In the genomic region with DNA sequence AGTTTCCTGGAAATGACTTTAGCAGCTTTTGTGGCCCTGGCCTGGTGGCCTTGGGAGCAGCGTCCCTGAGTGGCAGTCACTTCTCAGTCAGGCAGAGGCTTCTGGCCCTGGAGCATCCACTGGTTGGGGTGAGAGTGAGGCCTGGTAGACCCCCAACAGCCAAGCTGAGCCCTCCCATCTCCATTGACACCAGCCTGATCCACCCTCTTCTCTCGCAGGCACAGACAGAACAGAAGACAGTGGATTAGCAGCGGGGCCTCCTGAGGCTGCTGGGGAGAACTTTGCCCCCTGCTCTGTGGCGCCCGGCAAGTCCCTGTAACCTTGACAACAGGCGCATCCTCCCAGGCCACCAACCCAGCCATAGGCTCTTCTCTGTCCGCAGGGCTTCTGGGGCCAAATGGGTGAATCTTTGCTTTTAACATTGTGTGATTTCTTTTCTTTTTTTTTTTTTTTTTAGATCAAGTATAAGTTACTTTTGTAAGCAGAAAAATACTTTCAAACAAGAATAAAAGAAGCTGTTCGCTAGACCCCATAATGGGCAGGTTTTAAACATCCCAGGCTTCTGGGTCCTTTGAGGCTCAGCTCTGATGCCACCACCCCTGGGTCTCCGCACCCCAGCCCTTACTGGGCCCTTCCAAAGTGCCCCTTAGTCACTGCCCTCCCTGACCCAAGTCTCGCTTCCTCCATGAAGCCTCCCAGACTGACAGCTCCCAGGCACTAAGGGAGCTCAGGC, we compare ENCODE assay signal across 19 cellular contexts. TPM values are rescaled to one million over a fixed set of nuclear protein-coding genes. Genes with fewer than 3 reads are reported as not detected.
DNase-seq lines count a peak whose midpoint lies in the region; ATAC-seq and TF ChIP-seq lines count a peak whose summit lies in the region.
"Had no signal": no experiment of that assay in that cellular context is flagged by ENCODE, and none has a peak within 500 bp of the region (broad histone marks: within the 10 kb centered on the region; RNA-seq: fewer than 3 reads in every experiment).

No MANE protein-coding gene starts in this region.

- no peaks in the 10 kb centered on the region for H3K36me3 ChIP-seq in ectodermal cell (ENCODE audit: control insufficient read depth, insufficient read depth, low read length)

- H3K4me3 Mint-ChIP-seq in activated naive CD4-positive, alpha-beta T cell treated with anti-CD3 and anti-CD28 coated beads for 36 hours, result no peak overlapping the region
- H3K4me3 Mint-ChIP-seq in nephron, result no peak overlapping the region
- H3K4me3 Mint-ChIP-seq: CD4-positive, alpha-beta T cell had no signal

- H3K9me3 ChIP-seq in ectodermal cell (ENCODE audit: control insufficient read depth, low read length), result no peaks in the 10 kb centered on the region
- H3K9me3 ChIP-seq: BE2C had no signal

- intact Hi-C loops in activated naive CD4-positive, alpha-beta T cell treated with anti-CD3 and anti-CD28 coated beads for 36 hours (cut with micrococcal nuclease), result no loop called here

- peaks cover 3% of the 10 kb centered on the region for H3K4me1 Mint-ChIP-seq in activated naive CD4-positive, alpha-beta T cell treated with anti-CD3 and anti-CD28 coated beads for 36 hours (ENCODE audit: low read depth)
- peaks cover 4% of the 10 kb centered on the region for H3K4me1 Mint-ChIP-seq in nephron

- no peak for TF ChIP-seq CTCF in nephron (IDR thresholded peaks at IDR 0.05; ENCODE audit: unreplicated experiment in 3 of 3)

- peak overlapping the region; percentile 16 for H3K27ac ChIP-seq in ectodermal cell (ENCODE audit: insufficient read depth, low read depth, low read length, poor library complexity, severe bottlenecking)
- H3K27ac ChIP-seq: 22Rv1, PC-9 had no signal

- H3K4me1 ChIP-seq in ectodermal cell (ENCODE audit: control insufficient read depth, insufficient read depth, low read length), result peaks cover 6% of the 10 kb centered on the region
- H3K4me1 ChIP-seq: BE2C had no signal

- H3K27me3 ChIP-seq in ectodermal cell (ENCODE audit: control insufficient read depth, insufficient read depth, low read length, poor library complexity, severe bottlenecking), result no peaks in the 10 kb centered on the region
- H3K27me3 ChIP-seq: BE2C had no signal

- H3K36me3 Mint-ChIP-seq in activated naive CD4-positive, alpha-beta T cell treated with anti-CD3 and anti-CD28 coated beads for 36 hours (ENCODE audit: low read depth), result no peaks in the 10 kb centered on the region
- peaks cover 4% of the 10 kb centered on the region for H3K36me3 Mint-ChIP-seq in nephron (ENCODE audit: low read depth)

- no peaks in the 10 kb centered on the region for H3K27me3 Mint-ChIP-seq in activated naive CD4-positive, alpha-beta T cell treated with anti-CD3 and anti-CD28 coated beads for 36 hours (ENCODE audit: low read depth)
- no peaks in the 10 kb centered on the region for H3K27me3 Mint-ChIP-seq in nephron (ENCODE audit: low read depth)
- H3K27me3 Mint-ChIP-seq: CD4-positive, alpha-beta T cell had no signal

- CTCF ChIA-PET in activated naive CD4-positive, alpha-beta T cell treated with anti-CD3 and anti-CD28 coated beads for 36 hours (lab: Charles Lee), result interaction anchor here (0.5 kb wide), 1 partner anchor 24 kb away, joined by 3 read pairs; no protein-coding TSS in a partner anchor

- WGBS in ectodermal cell, 2 experiments, result 71 to 73% methylated on average over 10 of the region's 10 CpGs

- no peaks in the 10 kb centered on the region for H3K9me3 Mint-ChIP-seq in activated naive CD4-positive, alpha-beta T cell treated with anti-CD3 and anti-CD28 coated beads for 36 hours
- no peaks in the 10 kb centered on the region for H3K9me3 Mint-ChIP-seq in nephron
- H3K9me3 Mint-ChIP-seq: CD4-positive, alpha-beta T cell had no signal

- ATAC-seq in GM18519 (IDR thresholded peaks at IDR 0.05; ENCODE audit: low FRiP score, unreplicated experiment) (no peak), HG03280 (IDR thresholded peaks at IDR 0.05; ENCODE audit: unreplicated experiment) (no peak)

- peak overlapping the region; percentile 46 for H3K27ac Mint-ChIP-seq in activated naive CD4-positive, alpha-beta T cell treated with anti-CD3 and anti-CD28 coated beads for 36 hours
- H3K27ac Mint-ChIP-seq in nephron, result peak overlapping the region in 2 of 3 experiments; percentile 56 to 88
- H3K27ac Mint-ChIP-seq: CD4-positive, alpha-beta T cell had no signal

- H3K4me3 ChIP-seq in ectodermal cell (ENCODE audit: insufficient read depth, low read depth, low read length), result no peak overlapping the region
- H3K4me3 ChIP-seq: PC-9 had no signal

- no peak for DNase-seq in activated naive CD4-positive, alpha-beta T cell treated with anti-CD3 and anti-CD28 coated beads for 36 hours
- DNase-seq in activated naive CD4-positive, alpha-beta T cell (lab: John Stamatoyannopoulos, UW), result no peak
- no peak for DNase-seq in effector CD8-positive, alpha-beta T cell (lab: John Stamatoyannopoulos, UW)
- DNase-seq in NCI-H2107 (lab: John Stamatoyannopoulos, UW), result no peak
- DNase-seq: BE2C; CD4-positive, alpha-beta T cell; DMS79; GOT3; Kasumi-1; MM.1S; NCI-H1092 treated with DMSO at 0.1 percent for 48 hours; NCI-H774; PC-9 had no signal

RNA-seq across cellular contexts. Expression of gene FLYWCH1, which starts 12.7 kb away (rescaled TPM):
- total RNA-seq in activated naive CD4-positive, alpha-beta T cell treated with anti-CD3 and anti-CD28 coated beads for 36 hours, result 10 to 100 TPM; 33.5 to 35.4 TPM
- 18.0 TPM for polyA plus RNA-seq in ectodermal cell (2013, experiment 1 of 4)
- polyA plus RNA-seq in ectodermal cell (2013, experiment 2 of 4), result 13.0 TPM
- polyA plus RNA-seq in ectodermal cell (2013, experiment 3 of 4), result 13.7 TPM
- polyA plus RNA-seq in ectodermal cell (2013, experiment 4 of 4), result 13.4 TPM

RNA-seq across cellular contexts. Expression of gene FLYWCH2, which starts 16.0 kb away (rescaled TPM):
- 10 to 100 TPM; 12.7 to 15.2 TPM for total RNA-seq in activated naive CD4-positive, alpha-beta T cell treated with anti-CD3 and anti-CD28 coated beads for 36 hours
- 20.8 TPM for polyA plus RNA-seq in ectodermal cell (2013, experiment 1 of 4)
- 19.1 TPM for polyA plus RNA-seq in ectodermal cell (2013, experiment 2 of 4)
- polyA plus RNA-seq in ectodermal cell (2013, experiment 3 of 4), result 20.9 TPM
- 17.7 TPM for polyA plus RNA-seq in ectodermal cell (2013, experiment 4 of 4)

RNA-seq across cellular contexts. Expression of gene PRSS22, which starts 41.0 kb away (rescaled TPM):
- total RNA-seq in activated naive CD4-positive, alpha-beta T cell treated with anti-CD3 and anti-CD28 coated beads for 36 hours, result not detected
- polyA plus RNA-seq in ectodermal cell (2013, experiment 1 of 4), result not detected
- not detected for polyA plus RNA-seq in ectodermal cell (2013, experiment 2 of 4)
- not detected for polyA plus RNA-seq in ectodermal cell (2013, experiment 3 of 4)
- not detected for polyA plus RNA-seq in ectodermal cell (2013, experiment 4 of 4)
- total RNA-seq: NCI-H460 had no signal
